ENCODE assay signal across 8 cellular contexts in the genomic region with DNA sequence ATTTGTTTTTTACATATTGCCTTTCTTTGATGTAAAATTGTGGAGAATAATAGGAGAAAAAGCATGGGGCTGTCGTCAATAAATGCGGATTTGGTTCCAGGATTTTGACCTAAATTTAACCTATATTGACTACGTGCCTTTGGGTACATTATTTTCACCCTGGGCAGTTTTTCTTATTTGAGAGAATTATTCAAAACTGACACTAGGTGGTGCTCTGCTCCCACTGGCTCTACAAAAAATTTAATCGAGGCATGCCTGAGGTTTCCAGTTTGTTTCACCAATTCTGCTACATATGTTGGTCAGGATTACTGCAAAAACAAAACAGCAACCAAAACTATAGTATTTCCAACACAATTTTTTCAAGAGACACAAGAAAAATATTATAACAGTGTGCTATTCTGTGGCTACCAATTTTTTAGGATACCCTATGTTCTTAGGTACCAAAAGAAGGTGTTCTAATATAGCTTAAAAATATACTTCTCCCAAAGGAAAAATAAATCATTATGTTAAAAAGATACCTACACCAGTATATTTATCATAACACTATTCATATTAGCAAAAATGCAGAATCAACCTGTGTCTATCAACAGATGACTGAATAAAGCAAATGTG. TPM values are rescaled to one million over a fixed set of nuclear protein-coding genes. Genes with fewer than 3 reads are reported as not detected.
DNase-seq lines count a peak whose midpoint lies in the region; ATAC-seq, FAIRE-seq and TF ChIP-seq lines count a peak whose summit lies in the region.

No MANE protein-coding gene starts in this region.

- no peaks in the 10 kb centered on the region for H3K27me3 ChIP-seq in KMS-11 (ENCODE audit: insufficient read depth, low read depth)

- H3K4me1 ChIP-seq in KMS-11 (ENCODE audit: low read depth, poor library complexity, severe bottlenecking) = no peaks in the 10 kb centered on the region

- no peaks in the 10 kb centered on the region for H3K36me3 ChIP-seq in KMS-11 (ENCODE audit: insufficient read depth)
- no peaks in the 10 kb centered on the region for H3K36me3 ChIP-seq in SK-N-MC (ENCODE audit: insufficient read depth, low read length)

- no peak overlapping the region for H2AFZ ChIP-seq in KMS-11 (ENCODE audit: low read depth)

- H3K79me2 ChIP-seq in KMS-11 (ENCODE audit: insufficient read depth, low read depth) = no peaks in the 10 kb centered on the region

- H3K9ac ChIP-seq in KMS-11 (no peak overlapping the region), SK-N-MC (ENCODE audit: insufficient read length) (peak overlapping the region; percentile 17)

- TF ChIP-seq POLR2A in H54 (IDR thresholded peaks at IDR 0.05; ENCODE audit: low read depth, low read length) = no peak

- TF ChIP-seq CTCF in KMS-11 (conservative IDR thresholded peaks at IDR 0.05; ENCODE audit: low read depth, low read length) = peak; percentile 68

- FAIRE-seq in H54 (lab: Jason Lieb, UNC) = no peak

- intact Hi-C loops in sciatic nerve (cut with DNase I) = loop anchor here (5.0 kb wide), 1 partner anchor 106 kb away; no protein-coding TSS in a partner anchor

- H3K4me3 ChIP-seq in KMS-11 (IDR thresholded peaks at IDR 0.05; ENCODE audit: insufficient read depth, low read depth, low read length) (no peak overlapping the region), SK-N-MC (no peak overlapping the region)

- peak; percentile 57 for ATAC-seq in GM18909 (IDR thresholded peaks at IDR 0.05; ENCODE audit: poor library complexity, unreplicated experiment)
- ATAC-seq in sciatic nerve = peak; percentile 41

- DNase-seq in DMS153 (lab: John Stamatoyannopoulos, UW) (peak; percentile 35), SK-N-MC (ENCODE audit: low read depth, low spot score) (peak; percentile 62), fibroblast of the conjunctiva (ENCODE audit: low read depth) (peak; percentile 26), sciatic nerve (ENCODE audit: low spot score) (no peak), iPS-NIHi7 (ENCODE audit: extremely low spot score) (no peak), H54 (ENCODE audit: insufficient read length, low spot score) (no peak)

- no peaks in the 10 kb centered on the region for H4K20me1 ChIP-seq in KMS-11 (ENCODE audit: insufficient read depth)

- no peak overlapping the region for H3K4me2 ChIP-seq in KMS-11

- H3K27ac ChIP-seq in KMS-11 (no peak overlapping the region), SK-N-MC (0 out of 2 replicates have a peak overlapping the region, but pooled peaks have one; percentile 1)

- H3K9me3 ChIP-seq in SK-N-MC (ENCODE audit: low read depth, low read length) = no peaks in the 10 kb centered on the region

RNA-seq across cellular contexts. Expression of a gene that starts 48.6 kb away (rescaled TPM):
- total RNA-seq in sciatic nerve = not detected

RNA-seq across cellular contexts. Expression of a gene that starts 58.2 kb away (rescaled TPM):
- 9.3 TPM for total RNA-seq in sciatic nerve

Comparison
In these comparisons a context has a peak if more than half of its experiments do, and no peak if none do; other contexts are left out.
1. DNase-seq: peak in DMS153 (single experiment), SK-N-MC (single experiment) and fibroblast of the conjunctiva (single experiment); none in sciatic nerve (single experiment), iPS-NIHi7 (single experiment) and H54 (single experiment).